6 cellular contexts compared by ENCODE assay signal in genomic region chr11:71567633-71568032, GRCh38. TPM values are rescaled to one million over a fixed set of nuclear protein-coding genes. Genes with fewer than 3 reads are reported as not detected.
"Had no signal": no experiment of that assay in that cellular context is flagged by ENCODE, and none has a peak within 500 bp of the region (broad histone marks: within the 10 kb centered on the region; RNA-seq: fewer than 3 reads in every experiment).

No MANE protein-coding gene starts in this region.

RNA-seq across cellular contexts. Expression of gene KRTAP5-10, which starts 2.3 kb away (rescaled TPM):
- total RNA-seq: HT-29, LHCN-M2, MCF 10A, NCI-H460 had no signal
- polyA plus RNA-seq: SK-N-SH had no signal

RNA-seq across cellular contexts. Expression of gene KRTAP5-11, which starts 15.0 kb away (rescaled TPM):
- total RNA-seq: HT-29, LHCN-M2, MCF 10A, NCI-H460, SK-MEL-5 had no signal
- polyA plus RNA-seq: SK-N-SH had no signal

RNA-seq across cellular contexts. Expression of gene KRTAP5-9, which starts 19.4 kb away (rescaled TPM):
- total RNA-seq: HT-29, LHCN-M2, MCF 10A, NCI-H460, SK-MEL-5 had no signal
- polyA plus RNA-seq: SK-N-SH had no signal

RNA-seq across cellular contexts. Expression of gene KRTAP5-8, which starts 29.8 kb away (rescaled TPM):
- total RNA-seq: HT-29, LHCN-M2, MCF 10A, NCI-H460 had no signal
- polyA plus RNA-seq: SK-N-SH had no signal

RNA-seq across cellular contexts. Expression of gene KRTAP5-7, which starts 40.6 kb away (rescaled TPM):
- total RNA-seq: HT-29, LHCN-M2, MCF 10A, NCI-H460 had no signal
